ENCODE assay signal across 8 cellular contexts in genomic region chr1:153223040-153223891, GRCh38. TPM values are rescaled to one million over a fixed set of nuclear protein-coding genes. Genes with fewer than 3 reads are reported as not detected.
DNase-seq lines count a peak whose midpoint lies in the region; ATAC-seq and TF ChIP-seq lines count a peak whose summit lies in the region.
"Not testable (repeated sequence)": the region's sequence is repeated elsewhere in the genome, so short reads cannot be mapped to it uniquely, and the experiment has no call there.

No MANE protein-coding gene starts in this region.

- H3K4me1 ChIP-seq in osteoblast (ENCODE audit: insufficient read depth, low read length); tibial artery: not testable (repeated sequence)

- not testable (repeated sequence) for H3K4me1 Mint-ChIP-seq in activated naive CD4-positive, alpha-beta T cell treated with anti-CD3 and anti-CD28 coated beads, Interleukin-2, amount 10 ng/mL, durations not matched to agents 7 days and 5 days

- not testable (repeated sequence) for H3K4me3 Mint-ChIP-seq in activated naive CD4-positive, alpha-beta T cell treated with anti-CD3 and anti-CD28 coated beads, Interleukin-2, amount 10 ng/mL, durations not matched to agents 7 days and 5 days

- not testable (repeated sequence) for H3K27ac Mint-ChIP-seq in activated naive CD4-positive, alpha-beta T cell treated with anti-CD3 and anti-CD28 coated beads, Interleukin-2, amount 10 ng/mL, durations not matched to agents 7 days and 5 days

- peaks cover 13% of the 10 kb centered on the region for H3K27me3 Mint-ChIP-seq in activated naive CD4-positive, alpha-beta T cell treated with anti-CD3 and anti-CD28 coated beads, Interleukin-2, amount 10 ng/mL, durations not matched to agents 7 days and 5 days

- not testable (repeated sequence) for H3K27me3 ChIP-seq in osteoblast (ENCODE audit: insufficient read depth, low read length); tibial artery

- H3K4me3 ChIP-seq in osteoblast (ENCODE audit: insufficient read depth, low read length); tibial artery: not testable (repeated sequence)

- not testable (repeated sequence) for H2AFZ ChIP-seq in osteoblast (ENCODE audit: low read length)

- H3K27ac ChIP-seq in osteoblast (ENCODE audit: low read depth, low read length); tibial artery: not testable (repeated sequence)

- H3K79me2 ChIP-seq in osteoblast (ENCODE audit: insufficient read depth, low read length): not testable (repeated sequence)

- H3K4me2 ChIP-seq in osteoblast (ENCODE audit: insufficient read depth, low read length): not testable (repeated sequence)

- H3K9me3 ChIP-seq in osteoblast (ENCODE audit: low read depth, low read length); tibial artery: not testable (repeated sequence)

- DNase-seq in G401 (ENCODE audit: low spot score): peak; percentile 39
- DNase-seq in NCI-H1436 (lab: John Stamatoyannopoulos, UW): peak; percentile 64
- peak; percentile 30 for DNase-seq in SKM-1 treated with dmso at 0.1 percent for 144 hours (lab: John Stamatoyannopoulos, UW; ENCODE audit: unreplicated experiment)
- DNase-seq in activated naive CD4-positive, alpha-beta T cell treated with anti-CD3 and anti-CD28 coated beads, Interleukin-2, amount 10 ng/mL, durations not matched to agents 7 days and 5 days: peak; percentile 68
- DNase-seq in glomerular visceral epithelial cell (ENCODE audit: extremely low spot score): peak; percentile 46
- DNase-seq in osteoblast (ENCODE audit: insufficient read length, low spot score, missing footprints): not testable (repeated sequence)
- DNase-seq in tibial artery: peak; percentile 60 to 71

- CTCF ChIA-PET in activated naive CD4-positive, alpha-beta T cell treated with anti-CD3 and anti-CD28 coated beads, Interleukin-2, amount 10 ng/mL, durations not matched to agents 7 days and 5 days (lab: Charles Lee): interaction anchor here (1.4 to 2.8 kb wide), 2 partner anchors 10 to 353 kb away, joined by 3 to 10 read pairs; no protein-coding TSS in a partner anchor

- in situ Hi-C loops in G401 (cut with HindIII; ENCODE audit: low sequenced_read_pairs): not testable (repeated sequence)

- ATAC-seq in HG02610 (IDR thresholded peaks at IDR 0.05; ENCODE audit: unreplicated experiment): peak; percentile 56

- H3K36me3 Mint-ChIP-seq in activated naive CD4-positive, alpha-beta T cell treated with anti-CD3 and anti-CD28 coated beads, Interleukin-2, amount 10 ng/mL, durations not matched to agents 7 days and 5 days: not testable (repeated sequence)

- not testable (repeated sequence) for H4K20me1 ChIP-seq in osteoblast (ENCODE audit: insufficient read depth, low read length)

- not testable (repeated sequence) for H3K9me3 Mint-ChIP-seq in activated naive CD4-positive, alpha-beta T cell treated with anti-CD3 and anti-CD28 coated beads, Interleukin-2, amount 10 ng/mL, durations not matched to agents 7 days and 5 days

- intact Hi-C loops in tibial artery (cut with DNase I; ENCODE audit: low total_unique reads): not testable (repeated sequence)

- TF ChIP-seq CTCF in osteoblast (IDR thresholded peaks at IDR 0.05; ENCODE audit: extremely low read depth, low read depth, low read length): peak; percentile 65
- TF ChIP-seq CTCF in tibial artery (IDR thresholded peaks at IDR 0.05): peak; percentile 49 to 61

- not testable (repeated sequence) for H3K36me3 ChIP-seq in osteoblast (ENCODE audit: insufficient read depth, low read length); tibial artery

RNA-seq across cellular contexts. Expression of gene PRR9, which starts 5.9 kb away (rescaled TPM):
- not detected in 2 replicates for total RNA-seq in G401 (2014; rRNA removed; shearing (Covaris generic))
- total RNA-seq in osteoblast: not detected in 2 replicates

RNA-seq across cellular contexts. Expression of gene LELP1, which starts 20.0 kb away (rescaled TPM):
- not detected in 2 replicates for total RNA-seq in G401 (2014; rRNA removed; shearing (Covaris generic))
- total RNA-seq in osteoblast: not detected in 2 replicates

RNA-seq across cellular contexts. Expression of gene LORICRIN, which starts 36.2 kb away (rescaled TPM):
- total RNA-seq in G401 (2014; rRNA removed; shearing (Covaris generic)): not detected in 2 replicates
- total RNA-seq in osteoblast: not detected in 2 replicates
